ENCODE assay signal across 9 cellular contexts in the genomic region with DNA sequence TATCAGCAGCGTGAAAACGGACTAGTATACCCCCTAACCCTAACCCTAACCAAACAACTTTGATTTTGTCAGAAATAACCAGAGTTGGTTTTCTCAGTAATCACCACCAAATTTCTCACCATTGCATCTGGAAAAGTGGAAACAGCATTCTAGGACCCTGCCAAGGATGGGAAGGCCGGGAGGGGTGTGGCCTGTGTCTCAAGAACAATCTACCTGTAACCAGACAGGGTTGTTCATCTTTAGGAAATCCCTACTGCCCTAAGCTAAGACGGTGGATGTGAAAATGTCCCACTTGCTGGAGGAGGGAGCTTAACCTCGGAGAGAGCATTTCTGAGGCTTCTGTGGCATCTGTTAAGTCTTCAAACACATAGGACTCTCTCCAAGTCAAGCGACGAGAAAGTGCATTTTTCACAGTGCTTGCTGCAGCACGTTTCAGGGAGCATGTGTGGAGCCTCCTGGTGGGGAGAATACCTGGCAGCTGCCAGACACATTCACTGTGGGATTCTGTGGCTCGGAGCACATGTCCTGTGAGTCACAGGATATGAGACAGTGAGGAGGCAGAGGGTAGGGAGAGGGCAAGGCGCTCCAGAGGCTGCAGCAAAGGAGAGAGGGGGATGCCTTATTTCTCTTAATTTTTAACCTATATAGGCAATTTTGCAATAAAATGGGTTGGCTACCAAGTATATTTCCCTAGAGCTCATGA.
DNase-seq lines count a peak whose midpoint lies in the region; ATAC-seq and TF ChIP-seq lines count a peak whose summit lies in the region.
"Had no signal": no experiment of that assay in that cellular context is flagged by ENCODE, and none has a peak within 500 bp of the region (broad histone marks: within the 10 kb centered on the region; RNA-seq: fewer than 3 reads in every experiment).

No MANE protein-coding gene starts in this region.

- TF ChIP-seq CTCF in MCF 10A (IDR thresholded peaks at IDR 0.05; ENCODE audit: unreplicated experiment) (peak; percentile 68), suprapubic skin (IDR thresholded peaks at IDR 0.05) (peak; percentile 29 to 61), CD14-positive monocyte (IDR thresholded peaks at IDR 0.05) (no peak)

- H3K9me3 ChIP-seq in suprapubic skin = no peaks in the 10 kb centered on the region

- H3K4me3 Mint-ChIP-seq in MCF 10A (ENCODE audit: unreplicated experiment) (no peak overlapping the region), CD14-positive monocyte (no peak overlapping the region)
- H3K4me3 Mint-ChIP-seq: T-helper 1 cell treated with Interleukin-12 subunit alpha and Interleukin-12 subunit beta and Interleukin-4 antibody, amounts not matched to agents 30 μg/mL and 1 μg/mL, for 36 hours had no signal

- CTCF ChIA-PET in MCF 10A (lab: Yijun Ruan, JAX) = interaction anchor here (0.6 to 2.4 kb wide), 17 partner anchors 15 to 244 kb away, joined by 3 to 16 read pairs (median 4); no protein-coding TSS in a partner anchor

- H3K27me3 Mint-ChIP-seq in MCF 10A (ENCODE audit: insufficient read depth, unreplicated experiment) (no peaks in the 10 kb centered on the region), CD14-positive monocyte (ENCODE audit: low read depth in 3 of 3) (peaks cover 2 to 12% (median 3%) of the 10 kb centered on the region in 3 donors)

- DNase-seq in NCI-H2196 (lab: John Stamatoyannopoulos, UW; ENCODE audit: unreplicated experiment) (peak; percentile 32), NCI-H2196 treated with DMSO at 0.1 percent for 48 hours (lab: John Stamatoyannopoulos, UW; ENCODE audit: unreplicated experiment) (no peak), NCI-H2171 treated with DMSO at 0.1 percent for 48 hours (lab: John Stamatoyannopoulos, UW) (peak; percentile 38), MCF 10A (ENCODE audit: unreplicated experiment) (peak; percentile 97), left colon (peak in 1 of 2 donors; percentile 56), suprapubic skin (ENCODE audit: low spot score in 2 of 2) (peak in 1 of 2 donors; percentile 81), CD14-positive monocyte (ENCODE audit: low spot score) (no peak)
- DNase-seq in effector CD4-positive, alpha-beta T cell = no peak

- no peak overlapping the region for H3K27ac ChIP-seq in suprapubic skin

- intact Hi-C loops in MCF 10A (cut with micrococcal nuclease) (loop anchor here (1.0 kb wide), 5 partner anchors 31 to 282 kb away; no protein-coding TSS in a partner anchor), left colon (cut with DNase I, micrococcal nuclease) (no loop called here), CD14-positive monocyte (cut with micrococcal nuclease) (no loop called here)

- H3K27ac Mint-ChIP-seq in MCF 10A (ENCODE audit: low read depth, unreplicated experiment) = peak overlapping the region; percentile 50
- no peak overlapping the region for H3K27ac Mint-ChIP-seq in CD14-positive monocyte
- H3K27ac Mint-ChIP-seq: T-helper 1 cell treated with Interleukin-12 subunit alpha and Interleukin-12 subunit beta and Interleukin-4 antibody, amounts not matched to agents 30 μg/mL and 1 μg/mL, for 36 hours had no signal

- H3K36me3 Mint-ChIP-seq in MCF 10A (ENCODE audit: insufficient read depth, unreplicated experiment) = no peaks in the 10 kb centered on the region
- no peaks in the 10 kb centered on the region for H3K36me3 Mint-ChIP-seq in CD14-positive monocyte

- no TSS peak for BruUV-seq in MCF 10A (replicated peaks; lab: Mats Ljungman, UMichigan)

- H3K27me3 ChIP-seq in suprapubic skin = no peaks in the 10 kb centered on the region

- no peaks in the 10 kb centered on the region for H3K36me3 ChIP-seq in suprapubic skin

- peaks cover 29% of the 10 kb centered on the region for H3K4me1 Mint-ChIP-seq in MCF 10A (ENCODE audit: insufficient read depth, unreplicated experiment)
- no peaks in the 10 kb centered on the region for H3K4me1 Mint-ChIP-seq in CD14-positive monocyte

- no peak overlapping the region for H3K4me3 ChIP-seq in suprapubic skin

- peak; percentile 99 for ATAC-seq in left colon

- WGBS in suprapubic skin = 28% methylated on average over 10 of the region's 10 CpGs

- H3K9me3 Mint-ChIP-seq in MCF 10A (ENCODE audit: unreplicated experiment) (no peaks in the 10 kb centered on the region), CD14-positive monocyte (peaks cover 0 to 2% (median 0%) of the 10 kb centered on the region in 7 donors)

- no peak for TF ChIP-seq POLR2A in suprapubic skin (IDR thresholded peaks at IDR 0.05)

- H3K4me1 ChIP-seq in suprapubic skin = peaks cover 16% of the 10 kb centered on the region

- TF ChIP-seq EP300 in suprapubic skin (IDR thresholded peaks at IDR 0.05) = no peak

- POLR2A ChIA-PET in MCF 10A (lab: Yijun Ruan, JAX) = interaction anchor here (0.6 to 5.6 kb wide), 17 partner anchors 9 to 240 kb away, joined by 3 to 37 read pairs (median 4); a partner anchor contains a TSS

Comparison
In these comparisons a context has a peak if more than half of its experiments do, and no peak if none do; other contexts are left out.
1. DNase-seq: peak in NCI-H2196 (single experiment), NCI-H2171 treated with DMSO at 0.1 percent for 48 hours (single experiment) and MCF 10A (single experiment); none in NCI-H2196 treated with DMSO at 0.1 percent for 48 hours (single experiment), CD14-positive monocyte (single experiment) and effector CD4-positive, alpha-beta T cell (single experiment).